In genomic region chr13:75549262-75550158, GRCh38 we compare ENCODE assay signal across 1 cellular context.
A peak's percentile ranks its signal among the peaks of the same experiment; 100 is the strongest.
TF ChIP-seq lines count a peak whose summit lies in the region.

UCHL3 (plus strand) TSS chr13:75549791; CDS start chr13:75549821, 30 bp downstream.

TF ChIP-seq in HepG2, 621 proteins besides CTCF, POLR2A, EP300 and RAD21 (continued from another document and continues in another):
- TF ChIP-seq DMTF1 (CRISPR knock-in tag; IDR thresholded peaks at IDR 0.05) (no peak), ZXDC (CRISPR knock-in tag; IDR thresholded peaks at IDR 0.05) (no peak), HIVEP1 (CRISPR knock-in tag; IDR thresholded peaks at IDR 0.05) (no peak), ZBTB10 (CRISPR knock-in tag; IDR thresholded peaks at IDR 0.05; ENCODE audit: borderline replicate concordance) (no peak), ZGPAT (CRISPR knock-in tag; IDR thresholded peaks at IDR 0.05) (peak; percentile 68; the same call in 1 of the 2 replicates), ZNF430 (CRISPR knock-in tag; IDR thresholded peaks at IDR 0.05) (peak; percentile 84), MED8 (CRISPR knock-in tag; IDR thresholded peaks at IDR 0.05; ENCODE audit: insufficient replicate concordance) (no peak), IRF1 (CRISPR knock-in tag; IDR thresholded peaks at IDR 0.05; ENCODE audit: low read depth) (no peak), ZBTB25 (CRISPR knock-in tag; IDR thresholded peaks at IDR 0.05) (peak; percentile 72; the same call in 1 of the 2 replicates), MXI1 (IDR thresholded peaks at IDR 0.05; ENCODE audit: borderline replicate concordance, low read depth, low read length) (peak; percentile 93; the same call in 2 of the 3 replicates), CENPBD1 (CRISPR knock-in tag; IDR thresholded peaks at IDR 0.05; ENCODE audit: borderline replicate concordance, low read depth) (no peak), NFRKB (IDR thresholded peaks at IDR 0.05) (no peak), ZNF207 (IDR thresholded peaks at IDR 0.05; ENCODE audit: borderline replicate concordance) (no peak), NFYC (CRISPR knock-in tag; IDR thresholded peaks at IDR 0.05) (no peak), ZBTB8A (CRISPR knock-in tag; IDR thresholded peaks at IDR 0.05; ENCODE audit: borderline replicate concordance, low read depth) (no peak), SUZ12 (IDR thresholded peaks at IDR 0.05; ENCODE audit: low read depth, low read length) (no peak), NFIC (IDR thresholded peaks at IDR 0.05; ENCODE audit: low read length) (no peak), NFE2 (CRISPR knock-in tag; IDR thresholded peaks at IDR 0.05) (no peak), ZNF580 (CRISPR knock-in tag; IDR thresholded peaks at IDR 0.05; ENCODE audit: borderline replicate concordance, low read depth) (peak; percentile 40; the same call in 1 of the 2 replicates), MIER3 (CRISPR knock-in tag; IDR thresholded peaks at IDR 0.05; ENCODE audit: borderline replicate concordance) (peak; percentile 92; the same call in 1 of the 2 replicates), ZNF468 (CRISPR knock-in tag; IDR thresholded peaks at IDR 0.05) (no peak), GRHL1 (CRISPR knock-in tag; conservative IDR thresholded peaks at IDR 0.05) (no peak), ZNF703 (CRISPR knock-in tag; IDR thresholded peaks at IDR 0.05; ENCODE audit: borderline replicate concordance) (no peak), HNRNPK (IDR thresholded peaks at IDR 0.05; ENCODE audit: low read depth, low read length, poor library complexity, severe bottlenecking) (no peak), PHB2 (IDR thresholded peaks at IDR 0.05; ENCODE audit: partially characterized antibody) (no peak), CBX2 (IDR thresholded peaks at IDR 0.05; ENCODE audit: low read depth, low read length) (no peak), CBX2 (CRISPR knock-in tag; IDR thresholded peaks at IDR 0.05; ENCODE audit: low read depth) (0 out of 2 replicates have a peak, but pooled peaks have one; percentile 10), ZNF761 (CRISPR knock-in tag; conservative IDR thresholded peaks at IDR 0.05) (no peak), ZBTB40 (IDR thresholded peaks at IDR 0.05) (no peak), ZBTB40 (CRISPR knock-in tag; IDR thresholded peaks at IDR 0.05) (peak; percentile 76), KDM2A (CRISPR knock-in tag; IDR thresholded peaks at IDR 0.05; ENCODE audit: borderline replicate concordance, low read depth) (peak; percentile 96), SOX5 (CRISPR knock-in tag; IDR thresholded peaks at IDR 0.05; ENCODE audit: borderline replicate concordance) (peak; percentile 58), TCF7L2 (IDR thresholded peaks at IDR 0.05; ENCODE audit: low read depth, low read length) (no peak), KAT2B (IDR thresholded peaks at IDR 0.05; ENCODE audit: borderline replicate concordance, low read depth, low read length) (no peak)
